Comparison of ENCODE assay signal across 1 cellular context in genomic region chr12:103957865-103958388, GRCh38.
TF ChIP-seq lines count a peak whose summit lies in the region.

No MANE protein-coding gene starts in this region.

TF ChIP-seq in A549, 52 proteins besides CTCF, POLR2A, EP300 and RAD21 (continued from another document):
- TF ChIP-seq ELK1 (IDR thresholded peaks at IDR 0.05; ENCODE audit: low read depth, low read length) = no peak
- no peak for TF ChIP-seq NFE2L2 (conservative IDR thresholded peaks at IDR 0.05; ENCODE audit: low read length)
- no peak for TF ChIP-seq HDAC2 (IDR thresholded peaks at IDR 0.05)
- TF ChIP-seq HES2 (IDR thresholded peaks at IDR 0.05) = no peak
- TF ChIP-seq MAFK (IDR thresholded peaks at IDR 0.05; ENCODE audit: partially characterized antibody) = no peak
